ENCODE assay signal across 1 cellular context in genomic region chr7:151795168-151795754, GRCh38.
TF ChIP-seq lines count a peak whose summit lies in the region.

No MANE protein-coding gene starts in this region.

TF ChIP-seq in WTC11, 78 proteins besides CTCF, POLR2A, EP300 and RAD21 (continued from another document):
- TF ChIP-seq, protein P1, sequence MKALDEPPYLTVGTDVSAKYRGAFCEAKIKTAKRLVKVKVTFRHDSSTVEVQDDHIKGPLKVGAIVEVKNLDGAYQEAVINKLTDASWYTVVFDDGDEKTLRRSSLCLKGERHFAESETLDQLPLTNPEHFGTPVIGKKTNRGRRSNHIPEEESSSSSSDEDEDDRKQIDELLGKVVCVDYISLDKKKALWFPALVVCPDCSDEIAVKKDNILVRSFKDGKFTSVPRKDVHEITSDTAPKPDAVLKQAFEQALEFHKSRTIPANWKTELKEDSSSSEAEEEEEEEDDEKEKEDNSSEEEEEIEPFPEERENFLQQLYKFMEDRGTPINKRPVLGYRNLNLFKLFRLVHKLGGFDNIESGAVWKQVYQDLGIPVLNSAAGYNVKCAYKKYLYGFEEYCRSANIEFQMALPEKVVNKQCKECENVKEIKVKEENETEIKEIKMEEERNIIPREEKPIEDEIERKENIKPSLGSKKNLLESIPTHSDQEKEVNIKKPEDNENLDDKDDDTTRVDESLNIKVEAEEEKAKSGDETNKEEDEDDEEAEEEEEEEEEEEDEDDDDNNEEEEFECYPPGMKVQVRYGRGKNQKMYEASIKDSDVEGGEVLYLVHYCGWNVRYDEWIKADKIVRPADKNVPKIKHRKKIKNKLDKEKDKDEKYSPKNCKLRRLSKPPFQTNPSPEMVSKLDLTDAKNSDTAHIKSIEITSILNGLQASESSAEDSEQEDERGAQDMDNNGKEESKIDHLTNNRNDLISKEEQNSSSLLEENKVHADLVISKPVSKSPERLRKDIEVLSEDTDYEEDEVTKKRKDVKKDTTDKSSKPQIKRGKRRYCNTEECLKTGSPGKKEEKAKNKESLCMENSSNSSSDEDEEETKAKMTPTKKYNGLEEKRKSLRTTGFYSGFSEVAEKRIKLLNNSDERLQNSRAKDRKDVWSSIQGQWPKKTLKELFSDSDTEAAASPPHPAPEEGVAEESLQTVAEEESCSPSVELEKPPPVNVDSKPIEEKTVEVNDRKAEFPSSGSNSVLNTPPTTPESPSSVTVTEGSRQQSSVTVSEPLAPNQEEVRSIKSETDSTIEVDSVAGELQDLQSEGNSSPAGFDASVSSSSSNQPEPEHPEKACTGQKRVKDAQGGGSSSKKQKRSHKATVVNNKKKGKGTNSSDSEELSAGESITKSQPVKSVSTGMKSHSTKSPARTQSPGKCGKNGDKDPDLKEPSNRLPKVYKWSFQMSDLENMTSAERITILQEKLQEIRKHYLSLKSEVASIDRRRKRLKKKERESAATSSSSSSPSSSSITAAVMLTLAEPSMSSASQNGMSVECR (CRISPR knock-in tag; IDR thresholded peaks at IDR 0.05; ENCODE audit: borderline replicate concordance), result no peak
- no peak for TF ChIP-seq TP53 (CRISPR knock-in tag; IDR thresholded peaks at IDR 0.05)
- TF ChIP-seq ERG (CRISPR knock-in tag; IDR thresholded peaks at IDR 0.05), result no peak
- no peak for TF ChIP-seq MYBL2 (CRISPR knock-in tag; IDR thresholded peaks at IDR 0.05)
- TF ChIP-seq, protein P2, sequence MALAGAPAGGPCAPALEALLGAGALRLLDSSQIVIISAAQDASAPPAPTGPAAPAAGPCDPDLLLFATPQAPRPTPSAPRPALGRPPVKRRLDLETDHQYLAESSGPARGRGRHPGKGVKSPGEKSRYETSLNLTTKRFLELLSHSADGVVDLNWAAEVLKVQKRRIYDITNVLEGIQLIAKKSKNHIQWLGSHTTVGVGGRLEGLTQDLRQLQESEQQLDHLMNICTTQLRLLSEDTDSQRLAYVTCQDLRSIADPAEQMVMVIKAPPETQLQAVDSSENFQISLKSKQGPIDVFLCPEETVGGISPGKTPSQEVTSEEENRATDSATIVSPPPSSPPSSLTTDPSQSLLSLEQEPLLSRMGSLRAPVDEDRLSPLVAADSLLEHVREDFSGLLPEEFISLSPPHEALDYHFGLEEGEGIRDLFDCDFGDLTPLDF (CRISPR knock-in tag; IDR thresholded peaks at IDR 0.05), result no peak
- TF ChIP-seq, protein P3, sequence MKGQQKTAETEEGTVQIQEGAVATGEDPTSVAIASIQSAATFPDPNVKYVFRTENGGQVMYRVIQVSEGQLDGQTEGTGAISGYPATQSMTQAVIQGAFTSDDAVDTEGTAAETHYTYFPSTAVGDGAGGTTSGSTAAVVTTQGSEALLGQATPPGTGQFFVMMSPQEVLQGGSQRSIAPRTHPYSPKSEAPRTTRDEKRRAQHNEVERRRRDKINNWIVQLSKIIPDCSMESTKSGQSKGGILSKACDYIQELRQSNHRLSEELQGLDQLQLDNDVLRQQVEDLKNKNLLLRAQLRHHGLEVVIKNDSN (CRISPR knock-in tag; IDR thresholded peaks at IDR 0.05), result no peak
- no peak for TF ChIP-seq SOX15 (CRISPR knock-in tag; IDR thresholded peaks at IDR 0.05)
